In the genomic region with DNA sequence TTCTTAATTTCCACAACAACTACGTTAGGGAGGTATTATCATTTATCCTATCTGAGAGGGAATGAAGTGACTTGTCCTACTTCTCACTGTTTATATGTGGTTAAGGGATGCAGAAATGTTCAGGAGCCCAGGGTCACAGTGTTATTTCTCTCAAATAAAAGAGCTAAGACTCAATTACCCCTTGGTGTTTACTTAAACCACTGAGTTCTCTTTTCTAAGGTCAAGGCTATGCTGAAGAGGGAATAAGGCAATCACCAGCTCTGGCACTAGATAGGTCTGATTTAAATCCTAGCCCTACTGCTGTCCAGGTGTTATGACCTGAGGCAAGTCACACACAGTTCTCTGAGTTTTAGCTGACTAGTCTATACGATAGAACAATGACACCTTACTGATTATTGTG, we compare ENCODE assay signal across 31 cellular contexts.
"Had no signal": no experiment of that assay in that cellular context is flagged by ENCODE, and none has a peak within 500 bp of the region (broad histone marks: within the 10 kb centered on the region; RNA-seq: fewer than 3 reads in every experiment).

No MANE protein-coding gene starts in this region.

- H3K27me3 ChIP-seq: hepatocyte, neural progenitor cell, neutrophil, right atrium auricular region, right lobe of liver, testis, thyroid gland, transverse colon, uterus had no signal

- H3K36me3 ChIP-seq: lower lobe of right lung, neural progenitor cell, neutrophil, right atrium auricular region, right lobe of liver, thyroid gland, transverse colon, uterus had no signal

- H3K9me3 ChIP-seq: lower lobe of right lung, neutrophil, right atrium auricular region, right lobe of liver, testis, thyroid gland, transverse colon, uterus had no signal

- H3K27me3 Mint-ChIP-seq: naive B cell; stimulated activated memory B cell treated with anti-CD40 and anti-IgM and Interleukin-4, amounts not matched to agents 10 μg/mL and 1 μg/mL and 100 μg/mL, for 72 hours; stimulated activated naive CD8-positive, alpha-beta T cell treated with anti-CD3 and anti-CD28 coated beads, Interleukin-15, amount 100 ng/mL, for 72 hours had no signal

- DNase-seq: kidney glomerular epithelial cell; left cardiac atrium; lower lobe of right lung; mammary epithelial cell; mesendoderm; naive B cell; natural killer cell; nephron progenitor cell; occipital lobe; right lobe of liver; stimulated activated CD4-positive, alpha-beta T cell treated with anti-CD3 and anti-CD28 coated beads, Interleukin-1b, Interleukin-23, amount 100 ng/mL, for 48 hours; stimulated activated CD4-positive, alpha-beta T cell treated with anti-CD3 and anti-CD28 coated beads, Interleukin-2, amount 100 ng/mL, for 48 hours; stimulated activated CD4-positive, alpha-beta T cell treated with anti-CD3 and anti-CD28 coated beads, Interleukin-4, amount 100 ng/mL, for 4 hours; stimulated activated CD8-positive, alpha-beta memory T cell treated with anti-CD3 and anti-CD28 coated beads, Interleukin-4, amount 100 ng/mL, for 48 hours; stimulated activated naive CD4-positive, alpha-beta T cell treated with Interleukin-2 at 50 U/mL for 16 hours; stimulated activated naive CD8-positive, alpha-beta T cell treated with anti-CD3 and anti-CD28 coated beads, Interleukin-15, amount 100 ng/mL, for 72 hours; substantia nigra; testis; thyroid gland; transverse colon; uterus had no signal

- H3K4me1 ChIP-seq: parathyroid adenoma, right atrium auricular region, right lobe of liver, testis, transverse colon, uterus had no signal

- H3K27ac ChIP-seq: hepatocyte, lower lobe of right lung, neural progenitor cell, neutrophil, parathyroid adenoma, right atrium auricular region, right lobe of liver, testis, thyroid gland, transverse colon, uterus had no signal

- H3K27ac Mint-ChIP-seq: mesothelial cell of epicardium; naive B cell; natural killer cell; nephron progenitor cell; neural progenitor cell; progenitor cell of endocrine pancreas; stimulated activated memory B cell treated with anti-CD40 and anti-IgM and Interleukin-4, amounts not matched to agents 10 μg/mL and 1 μg/mL and 100 μg/mL, for 72 hours had no signal

- ATAC-seq: left cardiac atrium; left lobe of liver; lower lobe of right lung; natural killer cell; right lobe of liver; stimulated activated memory B cell treated with anti-CD40 and anti-IgM and Interleukin-4, amounts not matched to agents 10 μg/mL and 1 μg/mL and 100 μg/mL, for 72 hours; stimulated activated naive CD8-positive, alpha-beta T cell treated with anti-CD3 and anti-CD28 coated beads, Interleukin-15, amount 100 ng/mL, for 72 hours had no signal

- H3K4me1 Mint-ChIP-seq: mesothelial cell of epicardium had no signal

- H3K36me3 Mint-ChIP-seq: mesothelial cell of epicardium; naive B cell; natural killer cell; neural progenitor cell; stimulated activated memory B cell treated with anti-CD40 and anti-IgM and Interleukin-4, amounts not matched to agents 10 μg/mL and 1 μg/mL and 100 μg/mL, for 72 hours had no signal

- H3K4me3 ChIP-seq: hepatocyte, lower lobe of right lung, neural progenitor cell, right atrium auricular region, right lobe of liver, smooth muscle cell, testis, thyroid gland, transverse colon, uterus had no signal

- H3K9me3 Mint-ChIP-seq: mesothelial cell of epicardium, natural killer cell, nephron progenitor cell, neural progenitor cell had no signal

- H3K4me3 Mint-ChIP-seq: mesothelial cell of epicardium; naive B cell; natural killer cell; nephron progenitor cell; neural progenitor cell; stimulated activated memory B cell treated with anti-CD40 and anti-IgM and Interleukin-4, amounts not matched to agents 10 μg/mL and 1 μg/mL and 100 μg/mL, for 72 hours had no signal
